In genomic region chr14:59407246-59407615, GRCh38 we compare ENCODE assay signal across 13 cellular contexts. TPM values are rescaled to one million over a fixed set of nuclear protein-coding genes. Genes with fewer than 3 reads are reported as not detected.
A peak's percentile ranks its signal among the peaks of the same experiment; 100 is the strongest.
DNase-seq lines count a peak whose midpoint lies in the region; ATAC-seq and TF ChIP-seq lines count a peak whose summit lies in the region.
"Had no signal": no experiment of that assay in that cellular context is flagged by ENCODE, and none has a peak within 500 bp of the region (broad histone marks: within the 10 kb centered on the region; RNA-seq: fewer than 3 reads in every experiment).

No MANE protein-coding gene starts in this region.

- no peak overlapping the region for H3K4me3 ChIP-seq in astrocyte of the cerebellum (ENCODE audit: low read depth, low read length)
- H3K4me3 ChIP-seq in retinal pigment epithelial cell (ENCODE audit: low read length) = no peak overlapping the region
- no peak overlapping the region for H3K4me3 ChIP-seq in coronary artery
- H3K4me3 ChIP-seq: mucosa of descending colon, SJCRH30 had no signal

- H3K27me3 Mint-ChIP-seq in activated T-helper 1 cell treated with anti-CD3 and anti-CD28 coated beads, Interleukin-12 subunit alpha, Interleukin-12 subunit beta, Interleukin-2, Interleukin-4 antibody, amounts not matched to agents 30 ng/mL and 10 ng/mL and 1 ng/mL, durations not matched to agents 14 hours and 24 hours and 36 hours (ENCODE audit: insufficient read depth) = peaks cover 2% of the 10 kb centered on the region

- ATAC-seq in Right ventricle myocardium superior (ENCODE audit: poor library complexity) = peak; percentile 88
- ATAC-seq in GM19397 (IDR thresholded peaks at IDR 0.05; ENCODE audit: unreplicated experiment) = no peak

- no peak overlapping the region for H3K4me3 Mint-ChIP-seq in activated T-helper 1 cell treated with anti-CD3 and anti-CD28 coated beads, Interleukin-12 subunit alpha, Interleukin-12 subunit beta, Interleukin-2, Interleukin-4 antibody, amounts not matched to agents 30 ng/mL and 10 ng/mL and 1 ng/mL, durations not matched to agents 14 hours and 24 hours and 36 hours

- TF ChIP-seq CTCF in astrocyte of the cerebellum (IDR thresholded peaks at IDR 0.05; ENCODE audit: low read depth, low read length, missing control alignments) = no peak
- TF ChIP-seq CTCF in retinal pigment epithelial cell (conservative IDR thresholded peaks at IDR 0.05; ENCODE audit: low read depth, low read length) = no peak
- no peak for TF ChIP-seq CTCF in coronary artery (IDR thresholded peaks at IDR 0.05)

- no peaks in the 10 kb centered on the region for H3K4me1 Mint-ChIP-seq in activated T-helper 1 cell treated with anti-CD3 and anti-CD28 coated beads, Interleukin-12 subunit alpha, Interleukin-12 subunit beta, Interleukin-2, Interleukin-4 antibody, amounts not matched to agents 30 ng/mL and 10 ng/mL and 1 ng/mL, durations not matched to agents 14 hours and 24 hours and 36 hours (ENCODE audit: low read depth)

- peaks cover 2% of the 10 kb centered on the region for H3K36me3 Mint-ChIP-seq in activated T-helper 1 cell treated with anti-CD3 and anti-CD28 coated beads, Interleukin-12 subunit alpha, Interleukin-12 subunit beta, Interleukin-2, Interleukin-4 antibody, amounts not matched to agents 30 ng/mL and 10 ng/mL and 1 ng/mL, durations not matched to agents 14 hours and 24 hours and 36 hours (ENCODE audit: low read depth)

- H3K27ac ChIP-seq in coronary artery = peak overlapping the region in 1 of 2 donors; percentile 72
- H3K27ac ChIP-seq: SJCRH30 had no signal

- peaks cover 11% of the 10 kb centered on the region for H3K9me3 Mint-ChIP-seq in activated T-helper 1 cell treated with anti-CD3 and anti-CD28 coated beads, Interleukin-12 subunit alpha, Interleukin-12 subunit beta, Interleukin-2, Interleukin-4 antibody, amounts not matched to agents 30 ng/mL and 10 ng/mL and 1 ng/mL, durations not matched to agents 14 hours and 24 hours and 36 hours

- peak; percentile 90 for DNase-seq in GM04503 (ENCODE audit: low read depth)
- DNase-seq in astrocyte of the cerebellum (ENCODE audit: low read depth) = peak; percentile 65
- no peak for DNase-seq in Right ventricle myocardium superior
- peak; percentile 20 for DNase-seq in retinal pigment epithelial cell (ENCODE audit: low read depth)
- no peak for DNase-seq in coronary artery (ENCODE audit: low spot score)
- DNase-seq in activated T-helper 1 cell treated with anti-CD3 and anti-CD28 coated beads, Interleukin-12 subunit alpha, Interleukin-12 subunit beta, Interleukin-2, Interleukin-4 antibody, amounts not matched to agents 30 ng/mL and 10 ng/mL and 1 ng/mL, durations not matched to agents 14 hours and 24 hours and 36 hours (ENCODE audit: low spot score) = no peak
- no peak for DNase-seq in activated CD4-positive, alpha-beta T cell treated with anti-CD3 and anti-CD28 coated beads for 48 hours
- DNase-seq: activated CD8-positive, alpha-beta memory T cell treated with anti-CD3 and anti-CD28 coated beads for 24 hours; COR-L47; mucosa of descending colon; NCI-H1694; SJCRH30 had no signal

- in situ Hi-C loops in astrocyte of the cerebellum (cut with HindIII; ENCODE audit: low sequenced_read_pairs) = no loop called here

- H3K27ac Mint-ChIP-seq in activated T-helper 1 cell treated with anti-CD3 and anti-CD28 coated beads, Interleukin-12 subunit alpha, Interleukin-12 subunit beta, Interleukin-2, Interleukin-4 antibody, amounts not matched to agents 30 ng/mL and 10 ng/mL and 1 ng/mL, durations not matched to agents 14 hours and 24 hours and 36 hours = no peak overlapping the region

- intact Hi-C loops in Right ventricle myocardium superior (cut with DNase I) = no loop called here
- intact Hi-C loops in activated T-helper 1 cell treated with anti-CD3 and anti-CD28 coated beads, Interleukin-12 subunit alpha, Interleukin-12 subunit beta, Interleukin-2, Interleukin-4 antibody, amounts not matched to agents 30 ng/mL and 10 ng/mL and 1 ng/mL, durations not matched to agents 14 hours and 24 hours and 36 hours (cut with micrococcal nuclease) = no loop called here

RNA-seq across cellular contexts. Expression of gene GPR135, which starts 57.9 kb away (rescaled TPM):
- total RNA-seq in Right ventricle myocardium superior = 1.4 TPM
- total RNA-seq in activated T-helper 1 cell treated with anti-CD3 and anti-CD28 coated beads, Interleukin-12 subunit alpha, Interleukin-12 subunit beta, Interleukin-2, Interleukin-4 antibody, amounts not matched to agents 30 ng/mL and 10 ng/mL and 1 ng/mL, durations not matched to agents 14 hours and 24 hours and 36 hours = 1.5 and 1.6 TPM in 2 replicates

Comparison
In these comparisons a context has a peak if more than half of its experiments do, and no peak if none do; other contexts are left out.
1. DNase-seq: peak in GM04503 (single experiment), astrocyte of the cerebellum (single experiment) and retinal pigment epithelial cell (single experiment); none in Right ventricle myocardium superior (single experiment), coronary artery (single experiment), activated T-helper 1 cell treated with anti-CD3 and anti-CD28 coated beads, Interleukin-12 subunit alpha, Interleukin-12 subunit beta, Interleukin-2, Interleukin-4 antibody, amounts not matched to agents 30 ng/mL and 10 ng/mL and 1 ng/mL, durations not matched to agents 14 hours and 24 hours and 36 hours (single experiment) and activated CD4-positive, alpha-beta T cell treated with anti-CD3 and anti-CD28 coated beads for 48 hours (single experiment).